Comparison of ENCODE assay signal across 8 cellular contexts in genomic region chr2:28752608-28752984, GRCh38. TPM values are rescaled to one million over a fixed set of nuclear protein-coding genes. Genes with fewer than 3 reads are reported as not detected.
DNase-seq lines count a peak whose midpoint lies in the region; ATAC-seq and TF ChIP-seq lines count a peak whose summit lies in the region.

No MANE protein-coding gene starts in this region.

- POLR2A ChIA-PET in CD4-positive, alpha-beta memory T cell (lab: Charles Lee; ENCODE audit: partially characterized antibody): interaction anchor here (0.6 to 6.9 kb wide), 16 partner anchors 10 to 364 kb away, joined by 3 to 97 read pairs (median 8); no protein-coding TSS in a partner anchor

- in situ Hi-C loops in GM13976 (cut with MboI; ENCODE audit: low sequenced_read_pairs, unreplicated experiment): loop anchor here (10.0 kb wide), 1 partner anchor 158 kb away; no protein-coding TSS in a partner anchor

- peak overlapping the region; percentile 90 to 99 (median 94) for H3K4me3 Mint-ChIP-seq in CD4-positive, alpha-beta memory T cell
- H3K4me3 Mint-ChIP-seq in naive B cell: peak overlapping the region; percentile 92 to 99 (median 97)

- H3K36me3 Mint-ChIP-seq in CD4-positive, alpha-beta memory T cell: peaks cover 0 to 49% of the 10 kb centered on the region in 2 donors
- no peaks in the 10 kb centered on the region for H3K36me3 Mint-ChIP-seq in naive B cell

- no peaks in the 10 kb centered on the region for H3K27me3 ChIP-seq in CD4-positive, alpha-beta memory T cell (ENCODE audit: insufficient read depth, low read length)

- intact Hi-C loops in CD4-positive, alpha-beta memory T cell (cut with micrococcal nuclease): loop anchor here (2.0 to 10.0 kb wide), 4 partner anchors 58 to 1395 kb away; partner anchors contain the start of genes BABAM2, RBKS, SPDYA and YPEL5

- peak in 1 of 5 donors; percentile 42 for DNase-seq in CD4-positive, alpha-beta memory T cell
- DNase-seq in LNCaP clone FGC (ENCODE audit: low read depth): no peak
- no peak for DNase-seq in coronary artery (ENCODE audit: low spot score)
- no peak for DNase-seq in naive B cell
- no peak for DNase-seq in GM13976 (ENCODE audit: low spot score)

- H3K4me3 ChIP-seq in CD4-positive, alpha-beta memory T cell (ENCODE audit: low read length in 2 of 2): peak overlapping the region; percentile 74 to 94
- H3K4me3 ChIP-seq in LNCaP clone FGC (ENCODE audit: low read depth, low read length) (peak overlapping the region; percentile 86), coronary artery (peak overlapping the region; percentile 81)

- H3K36me3 ChIP-seq in CD4-positive, alpha-beta memory T cell (ENCODE audit: insufficient read depth, low read length): no peaks in the 10 kb centered on the region

- H3K27ac ChIP-seq in CD4-positive, alpha-beta memory T cell (ENCODE audit: low read depth, low read length): peak overlapping the region; percentile 94
- H3K27ac ChIP-seq in coronary artery: peak overlapping the region; percentile 96 to 100

- ATAC-seq in naive B cell (ENCODE audit: low read depth in 2 of 2) (no peak), HG03135 (IDR thresholded peaks at IDR 0.05; ENCODE audit: unreplicated experiment) (no peak), HG02870 (IDR thresholded peaks at IDR 0.05; ENCODE audit: unreplicated experiment) (no peak), esophagus mucosa (no peak)

- peaks cover 49 to 90% (median 67%) of the 10 kb centered on the region in 4 donors for H3K4me1 Mint-ChIP-seq in CD4-positive, alpha-beta memory T cell
- H3K4me1 Mint-ChIP-seq in naive B cell: peaks cover 45 to 57% (median 55%) of the 10 kb centered on the region in 3 donors

- H3K9me3 Mint-ChIP-seq in CD4-positive, alpha-beta memory T cell: no peaks in the 10 kb centered on the region
- H3K9me3 Mint-ChIP-seq in naive B cell: no peaks in the 10 kb centered on the region

- H3K27me3 Mint-ChIP-seq in CD4-positive, alpha-beta memory T cell: no peaks in the 10 kb centered on the region
- no peaks in the 10 kb centered on the region for H3K27me3 Mint-ChIP-seq in naive B cell

- peak overlapping the region; percentile 88 to 99 (median 97) for H3K27ac Mint-ChIP-seq in CD4-positive, alpha-beta memory T cell
- H3K27ac Mint-ChIP-seq in naive B cell: peak overlapping the region; percentile 97 to 99 (median 98)

- H3K9me3 ChIP-seq in CD4-positive, alpha-beta memory T cell (ENCODE audit: control insufficient read depth in 1 of 2, low read length in 2 of 2): no peaks in the 10 kb centered on the region

- TF ChIP-seq CTCF in LNCaP clone FGC (IDR thresholded peaks at IDR 0.05; ENCODE audit: control insufficient read depth, extremely low read depth, insufficient read depth): no peak
- no peak for TF ChIP-seq CTCF in coronary artery (IDR thresholded peaks at IDR 0.05)
- no peak for TF ChIP-seq CTCF in GM13976 (IDR thresholded peaks at IDR 0.05; ENCODE audit: borderline replicate concordance, control extremely low read depth, extremely low read depth, insufficient read depth, missing control alignments)

- CTCF ChIA-PET in CD4-positive, alpha-beta memory T cell (lab: Charles Lee; ENCODE audit: partially characterized antibody): interaction anchor here (1.0 to 18.0 kb wide), 9 partner anchors 9 to 192 kb away, joined by 3 to 299 read pairs (median 5); no protein-coding TSS in a partner anchor

- peaks cover 66% of the 10 kb centered on the region for H3K4me1 ChIP-seq in CD4-positive, alpha-beta memory T cell (ENCODE audit: insufficient read depth, low read length)

RNA-seq across cellular contexts. Expression of gene PPP1CB, which starts 1.0 kb away (rescaled TPM):
- 100 to 1,000 TPM; 225 to 231 TPM for total RNA-seq in CD4-positive, alpha-beta memory T cell
- polyA plus RNA-seq in CD4-positive, alpha-beta memory T cell: 10 to 100 TPM; 92.1 to 98.6 TPM
- 10 to 100 TPM; 62.4 to 93.3 (median 86.9) TPM for polyA plus RNA-seq in naive B cell (ENCODE audit: low read depth in 6 of 6)
- total RNA-seq in esophagus mucosa: 327 TPM

RNA-seq across cellular contexts. Expression of gene SPDYA, which starts 58.0 kb away (rescaled TPM):
- 1 to 10 TPM; 4.5 to 4.9 TPM for total RNA-seq in CD4-positive, alpha-beta memory T cell
- under 1 TPM in 1 of 2 donors, not detected in 1; 0.14 TPM for polyA plus RNA-seq in CD4-positive, alpha-beta memory T cell
- under 1 TPM in 3 of 6 donors, not detected in 3; 0.29 to 0.41 (median 0.37) TPM for polyA plus RNA-seq in naive B cell (ENCODE audit: low read depth in 6 of 6)
- total RNA-seq in esophagus mucosa: 0.92 TPM
